In genomic region chr1:27488523-27489138, GRCh38 we compare ENCODE assay signal across 8 cellular contexts. TPM values are rescaled to one million over a fixed set of nuclear protein-coding genes. Genes with fewer than 3 reads are reported as not detected.
DNase-seq lines count a peak whose midpoint lies in the region; ATAC-seq, FAIRE-seq and TF ChIP-seq lines count a peak whose summit lies in the region.

No MANE protein-coding gene starts in this region.

- no peak for DNase-seq in BE2C
- peak; percentile 28 for DNase-seq in activated CD8-positive, alpha-beta T cell treated with anti-CD3 and anti-CD28 coated beads for 36 hours
- DNase-seq in right cardiac atrium, result no peak
- peak; percentile 44 for DNase-seq in small intestine
- DNase-seq in occipital lobe (lab: John Stamatoyannopoulos, UW), result no peak
- no peak for DNase-seq in iPS-NIHi7 (ENCODE audit: extremely low spot score)

- 4% methylated on average over 3 of the region's 3 CpGs for WGBS in right cardiac atrium
- 3 to 8% (median 5%) methylated on average over 3 of the region's 3 CpGs for WGBS in small intestine, 3 donors

- no peaks in the 10 kb centered on the region for H3K36me3 ChIP-seq in BE2C
- H3K36me3 ChIP-seq in HUES6 (ENCODE audit: control insufficient read depth, insufficient read depth, low read length), result no peaks in the 10 kb centered on the region
- no peaks in the 10 kb centered on the region for H3K36me3 ChIP-seq in small intestine (ENCODE audit: control insufficient read depth in 2 of 2, insufficient read depth in 2 of 2, low read length in 2 of 2)

- H3K36me3 Mint-ChIP-seq in activated CD8-positive, alpha-beta T cell treated with anti-CD3 and anti-CD28 coated beads for 36 hours (ENCODE audit: low read depth), result peaks cover 9% of the 10 kb centered on the region

- FAIRE-seq in small intestine (lab: Jason Lieb, UNC), result no peak

- H3K27ac ChIP-seq in HUES6 (ENCODE audit: low read depth, low read length) (no peak overlapping the region), right cardiac atrium (ENCODE audit: low read length) (peak overlapping the region; percentile 78), small intestine (ENCODE audit: low read depth in 1 of 2, low read length in 1 of 2) (peak overlapping the region; percentile 94 to 98)

- CTCF ChIA-PET in activated CD8-positive, alpha-beta T cell treated with anti-CD3 and anti-CD28 coated beads for 36 hours (lab: Charles Lee), result interaction anchor here (0.9 to 2.6 kb wide), 12 partner anchors 11 to 181 kb away, joined by 3 to 16 read pairs (median 3); no protein-coding TSS in a partner anchor

- H3K4me1 ChIP-seq in BE2C (no peaks in the 10 kb centered on the region), HUES6 (ENCODE audit: control insufficient read depth, insufficient read depth, low read length) (peaks cover 22% of the 10 kb centered on the region), right cardiac atrium (ENCODE audit: control insufficient read depth, insufficient read depth, low read length) (peaks cover 6% of the 10 kb centered on the region), small intestine (ENCODE audit: control insufficient read depth in 2 of 2, insufficient read depth in 1 of 2, low read depth in 1 of 2, low read length in 1 of 2) (peaks cover 0 to 6% of the 10 kb centered on the region in 2 donors)

- ATAC-seq in activated CD8-positive, alpha-beta T cell treated with anti-CD3 and anti-CD28 coated beads for 36 hours, result no peak
- ATAC-seq in right cardiac atrium, result peak in 1 of 2 donors; percentile 2
- ATAC-seq in HG02885 (IDR thresholded peaks at IDR 0.05; ENCODE audit: poor library complexity, unreplicated experiment), result no peak

- no peak for TF ChIP-seq CTCF in BE2C (IDR thresholded peaks at IDR 0.05; ENCODE audit: low read depth, low read length)
- TF ChIP-seq CTCF in activated CD8-positive, alpha-beta T cell treated with anti-CD3 and anti-CD28 coated beads for 36 hours (IDR thresholded peaks at IDR 0.05), result no peak

- H3K9me3 Mint-ChIP-seq in activated CD8-positive, alpha-beta T cell treated with anti-CD3 and anti-CD28 coated beads for 36 hours, result no peaks in the 10 kb centered on the region

- POLR2A ChIA-PET in activated CD8-positive, alpha-beta T cell treated with anti-CD3 and anti-CD28 coated beads for 36 hours (lab: Charles Lee), result interaction anchor here (1.0 kb wide), 1 partner anchor 33 kb away, joined by 3 read pairs; no protein-coding TSS in a partner anchor

- peak overlapping the region; percentile 100 for H3K27ac Mint-ChIP-seq in activated CD8-positive, alpha-beta T cell treated with anti-CD3 and anti-CD28 coated beads for 36 hours

- no peak overlapping the region for H3K9ac ChIP-seq in HUES6 (ENCODE audit: low read length)

- peaks cover 33% of the 10 kb centered on the region for H3K4me1 Mint-ChIP-seq in activated CD8-positive, alpha-beta T cell treated with anti-CD3 and anti-CD28 coated beads for 36 hours (ENCODE audit: low read depth)

- no peaks in the 10 kb centered on the region for H3K9me3 ChIP-seq in BE2C
- no peaks in the 10 kb centered on the region for H3K9me3 ChIP-seq in HUES6 (ENCODE audit: control insufficient read depth, insufficient read depth, low read depth, low read length)
- H3K9me3 ChIP-seq in right cardiac atrium (ENCODE audit: control insufficient read depth, low read length), result no peaks in the 10 kb centered on the region
- H3K9me3 ChIP-seq in small intestine (ENCODE audit: control insufficient read depth, low read depth), result no peaks in the 10 kb centered on the region

- no peaks in the 10 kb centered on the region for H3K27me3 ChIP-seq in BE2C
- H3K27me3 ChIP-seq in HUES6 (ENCODE audit: control insufficient read depth, insufficient read depth, low read length), result no peaks in the 10 kb centered on the region
- H3K27me3 ChIP-seq in right cardiac atrium (ENCODE audit: control insufficient read depth, insufficient read depth), result no peaks in the 10 kb centered on the region
- no peaks in the 10 kb centered on the region for H3K27me3 ChIP-seq in small intestine (ENCODE audit: control insufficient read depth in 2 of 2, insufficient read depth in 2 of 2, low read length in 2 of 2)

- H3K27me3 Mint-ChIP-seq in activated CD8-positive, alpha-beta T cell treated with anti-CD3 and anti-CD28 coated beads for 36 hours, result no peaks in the 10 kb centered on the region

- H3K4me3 Mint-ChIP-seq in activated CD8-positive, alpha-beta T cell treated with anti-CD3 and anti-CD28 coated beads for 36 hours, result peak overlapping the region; percentile 99

- intact Hi-C loops in activated CD8-positive, alpha-beta T cell treated with anti-CD3 and anti-CD28 coated beads for 36 hours (cut with micrococcal nuclease), result loop anchor here (5.0 kb wide), 1 partner anchor 34 kb away; no protein-coding TSS in a partner anchor
- intact Hi-C loops in right cardiac atrium (cut with DNase I), result loop anchor here in 1 of 4 donors (10.0 kb wide), 1 partner anchor 54 kb away; no protein-coding TSS in a partner anchor

- H3K4me3 ChIP-seq in BE2C (ENCODE audit: low read depth, low read length) (peak overlapping the region; percentile 88), HUES6 (ENCODE audit: low read depth, low read length) (peak overlapping the region; percentile 78), right cardiac atrium (ENCODE audit: low read length) (peak overlapping the region; percentile 64), small intestine (ENCODE audit: low read depth in 1 of 2, low read length in 2 of 2) (peak overlapping the region; percentile 38 to 82)

RNA-seq across cellular contexts. Expression of gene WASF2, which starts 1.3 kb away (rescaled TPM):
- polyA plus RNA-seq in BE2C (2012; ENCODE audit: insufficient read depth, insufficient read length, low read depth), result 23.6 TPM
- 100 to 1,000 TPM; 108 to 111 TPM for total RNA-seq in activated CD8-positive, alpha-beta T cell treated with anti-CD3 and anti-CD28 coated beads for 36 hours
- 10 to 100 TPM; 64.4 to 77.9 (median 71.5) TPM for total RNA-seq in right cardiac atrium
- 22.1 TPM for polyA plus RNA-seq in right cardiac atrium
- polyA plus RNA-seq in small intestine, result 10 to 100 TPM; 19.5 to 49.3 (median 20.5) TPM
- 6.1 TPM for total RNA-seq in occipital lobe

Comparison
In these comparisons a context has a peak if more than half of its experiments do, and no peak if none do; other contexts are left out.
1. DNase-seq: peak in activated CD8-positive, alpha-beta T cell treated with anti-CD3 and anti-CD28 coated beads for 36 hours (single experiment) and small intestine (single experiment); none in BE2C (single experiment), right cardiac atrium (0 of 3), occipital lobe (single experiment) and iPS-NIHi7 (single experiment).
2. Peak in every context shown above with its lines, with median percentiles within 50 percentile points of each other: H3K4me3 ChIP-seq.